ENCODE assay signal across 1 cellular context in genomic region chr10:126188679-126189200, GRCh38.
A peak's percentile ranks its signal among the peaks of the same experiment; 100 is the strongest.
TF ChIP-seq lines count a peak whose summit lies in the region.

No MANE protein-coding gene starts in this region.

TF ChIP-seq in HEK293, 187 proteins besides CTCF, POLR2A, EP300 and RAD21 (continued from another document):
- TF ChIP-seq PRDM10 (tag by site-specific recombination; IDR thresholded peaks at IDR 0.05): no peak
- no peak for TF ChIP-seq ZNF558 (tag by site-specific recombination; IDR thresholded peaks at IDR 0.05)
- no peak for TF ChIP-seq ZNF214 (tag by site-specific recombination; IDR thresholded peaks at IDR 0.05; ENCODE audit: borderline replicate concordance)
- peak; percentile 76 for TF ChIP-seq SCRT1 (tag by site-specific recombination; IDR thresholded peaks at IDR 0.05; ENCODE audit: borderline replicate concordance)
- TF ChIP-seq YY2 (tag by site-specific recombination; IDR thresholded peaks at IDR 0.05): no peak
- TF ChIP-seq ZNF416 (tag by site-specific recombination; IDR thresholded peaks at IDR 0.05): no peak
- no peak for TF ChIP-seq SP7 (tag by site-specific recombination; IDR thresholded peaks at IDR 0.05)
- TF ChIP-seq MYNN (tag by site-specific recombination; IDR thresholded peaks at IDR 0.05; ENCODE audit: borderline replicate concordance): no peak
- TF ChIP-seq ZBTB1 (tag by site-specific recombination; IDR thresholded peaks at IDR 0.05): no peak
- no peak for TF ChIP-seq ZNF223 (tag by site-specific recombination; IDR thresholded peaks at IDR 0.05)
- no peak for TF ChIP-seq ZNF221 (tag by site-specific recombination; IDR thresholded peaks at IDR 0.05; ENCODE audit: borderline replicate concordance)
- TF ChIP-seq ZNF341 (tag by site-specific recombination; IDR thresholded peaks at IDR 0.05; ENCODE audit: low read depth): no peak
- TF ChIP-seq ZBTB17 (tag by site-specific recombination; IDR thresholded peaks at IDR 0.05): peak; percentile 51; the same call in 1 of the 2 replicates
- TF ChIP-seq ZNF792 (tag by site-specific recombination; IDR thresholded peaks at IDR 0.05): no peak
- no peak for TF ChIP-seq ZNF548 (tag by site-specific recombination; IDR thresholded peaks at IDR 0.05)
- TF ChIP-seq, protein P1, sequence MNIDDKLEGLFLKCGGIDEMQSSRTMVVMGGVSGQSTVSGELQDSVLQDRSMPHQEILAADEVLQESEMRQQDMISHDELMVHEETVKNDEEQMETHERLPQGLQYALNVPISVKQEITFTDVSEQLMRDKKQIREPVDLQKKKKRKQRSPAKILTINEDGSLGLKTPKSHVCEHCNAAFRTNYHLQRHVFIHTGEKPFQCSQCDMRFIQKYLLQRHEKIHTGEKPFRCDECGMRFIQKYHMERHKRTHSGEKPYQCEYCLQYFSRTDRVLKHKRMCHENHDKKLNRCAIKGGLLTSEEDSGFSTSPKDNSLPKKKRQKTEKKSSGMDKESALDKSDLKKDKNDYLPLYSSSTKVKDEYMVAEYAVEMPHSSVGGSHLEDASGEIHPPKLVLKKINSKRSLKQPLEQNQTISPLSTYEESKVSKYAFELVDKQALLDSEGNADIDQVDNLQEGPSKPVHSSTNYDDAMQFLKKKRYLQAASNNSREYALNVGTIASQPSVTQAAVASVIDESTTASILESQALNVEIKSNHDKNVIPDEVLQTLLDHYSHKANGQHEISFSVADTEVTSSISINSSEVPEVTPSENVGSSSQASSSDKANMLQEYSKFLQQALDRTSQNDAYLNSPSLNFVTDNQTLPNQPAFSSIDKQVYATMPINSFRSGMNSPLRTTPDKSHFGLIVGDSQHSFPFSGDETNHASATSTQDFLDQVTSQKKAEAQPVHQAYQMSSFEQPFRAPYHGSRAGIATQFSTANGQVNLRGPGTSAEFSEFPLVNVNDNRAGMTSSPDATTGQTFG (tag by site-specific recombination; IDR thresholded peaks at IDR 0.05; ENCODE audit: borderline replicate concordance): no peak
- TF ChIP-seq, protein P2, sequence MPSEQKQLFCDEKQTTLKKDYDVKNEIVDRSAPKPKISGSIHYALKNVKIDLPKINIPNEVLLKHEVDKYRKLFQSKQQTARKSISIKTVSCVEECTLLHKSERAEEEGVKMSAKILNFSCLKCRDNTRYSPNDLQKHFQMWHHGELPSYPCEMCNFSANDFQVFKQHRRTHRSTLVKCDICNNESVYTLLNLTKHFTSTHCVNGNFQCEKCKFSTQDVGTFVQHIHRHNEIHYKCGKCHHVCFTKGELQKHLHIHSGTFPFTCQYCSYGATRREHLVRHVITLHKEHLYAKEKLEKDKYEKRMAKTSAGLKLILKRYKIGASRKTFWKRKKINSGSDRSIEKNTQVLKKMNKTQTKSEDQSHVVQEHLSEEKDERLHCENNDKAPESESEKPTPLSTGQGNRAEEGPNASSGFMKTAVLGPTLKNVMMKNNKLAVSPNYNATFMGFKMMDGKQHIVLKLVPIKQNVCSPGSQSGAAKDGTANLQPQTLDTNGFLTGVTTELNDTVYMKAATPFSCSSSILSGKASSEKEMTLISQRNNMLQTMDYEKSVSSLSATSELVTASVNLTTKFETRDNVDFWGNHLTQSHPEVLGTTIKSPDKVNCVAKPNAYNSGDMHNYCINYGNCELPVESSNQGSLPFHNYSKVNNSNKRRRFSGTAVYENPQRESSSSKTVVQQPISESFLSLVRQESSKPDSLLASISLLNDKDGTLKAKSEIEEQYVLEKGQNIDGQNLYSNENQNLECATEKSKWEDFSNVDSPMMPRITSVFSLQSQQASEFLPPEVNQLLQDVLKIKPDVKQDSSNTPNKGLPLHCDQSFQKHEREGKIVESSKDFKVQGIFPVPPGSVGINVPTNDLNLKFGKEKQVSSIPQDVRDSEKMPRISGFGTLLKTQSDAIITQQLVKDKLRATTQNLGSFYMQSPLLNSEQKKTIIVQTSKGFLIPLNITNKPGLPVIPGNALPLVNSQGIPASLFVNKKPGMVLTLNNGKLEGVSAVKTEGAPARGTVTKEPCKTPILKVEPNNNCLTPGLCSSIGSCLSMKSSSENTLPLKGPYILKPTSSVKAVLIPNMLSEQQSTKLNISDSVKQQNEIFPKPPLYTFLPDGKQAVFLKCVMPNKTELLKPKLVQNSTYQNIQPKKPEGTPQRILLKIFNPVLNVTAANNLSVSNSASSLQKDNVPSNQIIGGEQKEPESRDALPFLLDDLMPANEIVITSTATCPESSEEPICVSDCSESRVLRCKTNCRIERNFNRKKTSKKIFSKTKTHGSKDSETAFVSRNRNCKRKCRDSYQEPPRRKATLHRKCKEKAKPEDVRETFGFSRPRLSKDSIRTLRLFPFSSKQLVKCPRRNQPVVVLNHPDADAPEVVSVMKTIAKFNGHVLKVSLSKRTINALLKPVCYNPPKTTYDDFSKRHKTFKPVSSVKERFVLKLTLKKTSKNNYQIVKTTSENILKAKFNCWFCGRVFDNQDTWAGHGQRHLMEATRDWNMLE (tag by site-specific recombination; conservative IDR thresholded peaks at IDR 0.05; ENCODE audit: low read depth): no peak
- peak; percentile 83 for TF ChIP-seq ZNF366 (tag by site-specific recombination; conservative IDR thresholded peaks at IDR 0.05)
- TF ChIP-seq, protein P3, sequence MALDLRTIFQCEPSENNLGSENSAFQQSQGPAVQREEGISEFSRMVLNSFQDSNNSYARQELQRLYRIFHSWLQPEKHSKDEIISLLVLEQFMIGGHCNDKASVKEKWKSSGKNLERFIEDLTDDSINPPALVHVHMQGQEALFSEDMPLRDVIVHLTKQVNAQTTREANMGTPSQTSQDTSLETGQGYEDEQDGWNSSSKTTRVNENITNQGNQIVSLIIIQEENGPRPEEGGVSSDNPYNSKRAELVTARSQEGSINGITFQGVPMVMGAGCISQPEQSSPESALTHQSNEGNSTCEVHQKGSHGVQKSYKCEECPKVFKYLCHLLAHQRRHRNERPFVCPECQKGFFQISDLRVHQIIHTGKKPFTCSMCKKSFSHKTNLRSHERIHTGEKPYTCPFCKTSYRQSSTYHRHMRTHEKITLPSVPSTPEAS (tag by site-specific recombination; IDR thresholded peaks at IDR 0.05): no peak
- no peak for TF ChIP-seq BCL11B (tag by site-specific recombination; IDR thresholded peaks at IDR 0.05; ENCODE audit: low read depth)
- TF ChIP-seq ZNF571 (tag by site-specific recombination; IDR thresholded peaks at IDR 0.05): no peak
- TF ChIP-seq HOXA7 (CRISPR knock-in tag; IDR thresholded peaks at IDR 0.05; ENCODE audit: borderline replicate concordance): no peak
